Comparison of ENCODE assay signal across 15 cellular contexts in the genomic region with DNA sequence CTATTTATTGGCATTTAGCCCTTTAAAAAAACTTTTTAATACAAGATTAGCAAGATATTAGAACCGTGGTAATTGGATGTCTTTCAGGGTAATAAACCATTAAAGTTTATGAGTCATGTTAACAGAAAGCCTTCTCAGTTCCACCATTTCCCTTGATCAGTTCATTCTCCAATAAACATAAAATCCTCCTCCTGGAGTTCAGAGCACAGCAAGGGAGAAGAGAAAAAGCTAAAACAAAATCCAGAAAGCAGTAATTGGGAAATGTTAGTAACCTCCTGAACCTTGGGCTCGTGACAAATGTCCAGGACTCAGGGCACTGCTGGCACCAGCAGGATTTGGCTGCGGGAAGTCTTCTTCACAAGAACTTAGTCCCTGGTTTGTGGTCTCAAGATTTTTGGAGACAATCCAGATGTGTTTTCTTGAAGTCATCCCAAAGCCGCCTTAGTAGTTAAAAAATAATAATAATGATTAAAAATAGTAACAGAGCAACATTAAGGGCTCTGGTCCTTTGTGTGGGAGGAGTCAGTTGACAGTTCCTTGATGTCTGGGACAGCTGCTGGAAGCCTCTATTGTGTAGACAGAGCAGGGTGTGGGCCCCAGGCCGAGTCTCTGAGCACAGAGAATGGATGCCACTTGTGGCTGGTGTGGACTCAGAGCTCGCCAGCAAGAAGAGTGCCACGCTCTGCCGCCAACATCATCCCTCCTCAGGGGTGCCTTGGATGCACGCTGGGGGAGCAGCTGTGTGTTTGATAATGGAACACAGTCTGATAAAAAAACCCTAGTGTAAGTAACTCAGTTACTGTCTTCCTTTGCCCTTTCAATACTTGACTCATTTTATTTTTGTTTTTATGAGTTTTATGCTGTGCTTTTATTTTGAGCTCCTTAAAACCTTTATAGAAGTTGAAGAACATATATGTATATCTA. TPM values are rescaled to one million over a fixed set of nuclear protein-coding genes. Genes with fewer than 3 reads are reported as not detected.
A peak's percentile ranks its signal among the peaks of the same experiment; 100 is the strongest.
DNase-seq lines count a peak whose midpoint lies in the region; ATAC-seq and TF ChIP-seq lines count a peak whose summit lies in the region.
"Had no signal": no experiment of that assay in that cellular context is flagged by ENCODE, and none has a peak within 500 bp of the region (broad histone marks: within the 10 kb centered on the region; RNA-seq: fewer than 3 reads in every experiment).

No MANE protein-coding gene starts in this region.

- H3K27me3 ChIP-seq in hepatocyte (no peaks in the 10 kb centered on the region), gastrocnemius medialis (no peaks in the 10 kb centered on the region), upper lobe of left lung (no peaks in the 10 kb centered on the region)
- H3K27me3 ChIP-seq: esophagus muscularis mucosa, transverse colon had no signal

- WGBS in hepatocyte (ENCODE audit: low lambda C conversion rate, missing lambda C conversion rate) = 68% methylated on average over 9 of the region's 9 CpGs
- 63 to 70% methylated on average over 9 of the region's 9 CpGs for WGBS in upper lobe of left lung, 2 donors

- H3K4me1 ChIP-seq in hepatocyte (ENCODE audit: insufficient read depth) (no peaks in the 10 kb centered on the region), gastrocnemius medialis (peaks cover 26 to 28% of the 10 kb centered on the region in 2 donors), upper lobe of left lung (peaks cover 0 to 3% (median 0%) of the 10 kb centered on the region in 4 donors)

- intact Hi-C loops in gastrocnemius medialis (cut with DNase I; ENCODE audit: low total_unique reads) = no loop called here

- in situ Hi-C loops in gastrocnemius medialis (cut with MboI; ENCODE audit: low sequenced_read_pairs in 4 of 4) = no loop called here

- TF ChIP-seq EP300 in upper lobe of left lung (IDR thresholded peaks at IDR 0.05) = no peak

- H4K20me1 ChIP-seq in hepatocyte (ENCODE audit: insufficient read depth, poor library complexity, severe bottlenecking) = no peaks in the 10 kb centered on the region

- H3K9me2 ChIP-seq in hepatocyte (replicated peaks; ENCODE audit: insufficient read depth) = no peaks in the 10 kb centered on the region

- no peaks in the 10 kb centered on the region for H3K79me2 ChIP-seq in hepatocyte

- H3K9me3 ChIP-seq in hepatocyte (ENCODE audit: low read depth) = no peaks in the 10 kb centered on the region
- no peaks in the 10 kb centered on the region for H3K9me3 ChIP-seq in gastrocnemius medialis
- H3K9me3 ChIP-seq in upper lobe of left lung = no peaks in the 10 kb centered on the region
- H3K9me3 ChIP-seq: esophagus muscularis mucosa, transverse colon had no signal

- ATAC-seq in gastrocnemius medialis = peak; percentile 74 to 89
- ATAC-seq in upper lobe of left lung (ENCODE audit: low FRiP score in 2 of 2) = no peak

- no peak overlapping the region for H2AFZ ChIP-seq in hepatocyte

- TF ChIP-seq POLR2A in gastrocnemius medialis (IDR thresholded peaks at IDR 0.05) (no peak), upper lobe of left lung (IDR thresholded peaks at IDR 0.05) (no peak)

- H3K36me3 ChIP-seq in hepatocyte (replicated peaks; ENCODE audit: insufficient read depth, low read depth) (no peaks in the 10 kb centered on the region), gastrocnemius medialis (no peaks in the 10 kb centered on the region), upper lobe of left lung (no peaks in the 10 kb centered on the region)
- H3K36me3 ChIP-seq: esophagus muscularis mucosa, transverse colon had no signal

- H3K4me3 ChIP-seq in hepatocyte = no peak overlapping the region
- H3K4me3 ChIP-seq in gastrocnemius medialis = no peak overlapping the region
- H3K4me3 ChIP-seq in upper lobe of left lung = no peak overlapping the region
- H3K4me3 ChIP-seq: esophagus muscularis mucosa, transverse colon had no signal

- DNase-seq in NCI-H146 (lab: John Stamatoyannopoulos, UW) = peak; percentile 14
- no peak for DNase-seq in NCI-H146 treated with DMSO at 0.1 percent for 48 hours (lab: John Stamatoyannopoulos, UW; ENCODE audit: unreplicated experiment)
- peak; percentile 28 for DNase-seq in astrocyte of the hippocampus (ENCODE audit: low read depth, low spot score)
- no peak for DNase-seq in hepatocyte (ENCODE audit: low spot score)
- DNase-seq in gastrocnemius medialis = peak; percentile 45 to 82
- no peak for DNase-seq in NCI-H187 treated with DMSO at 0.1 percent for 48 hours (lab: John Stamatoyannopoulos, UW)
- no peak for DNase-seq in activated CD4-positive, alpha-beta T cell treated with anti-CD3 and anti-CD28 coated beads for 48 hours
- DNase-seq in upper lobe of left lung = no peak
- DNase-seq: activated CD4-positive, alpha-beta T cell treated with anti-CD3 and anti-CD28 coated beads, Interleukin-2, amount 10 ng/mL, durations not matched to agents 7 days and 5 days; HCEC 1CT; KBM-7; naive B cell; NCI-H2081; transverse colon had no signal

- TF ChIP-seq CTCF in hepatocyte (IDR thresholded peaks at IDR 0.05; ENCODE audit: poor library complexity) = no peak
- TF ChIP-seq CTCF in gastrocnemius medialis (IDR thresholded peaks at IDR 0.05 in 4 of 5, conservative IDR thresholded peaks at IDR 0.05 in 1 of 5) = no peak
- TF ChIP-seq CTCF in upper lobe of left lung (IDR thresholded peaks at IDR 0.05) = no peak

- no peak overlapping the region for H3K4me2 ChIP-seq in hepatocyte

- H3K27ac ChIP-seq in hepatocyte (peak overlapping the region; percentile 17), gastrocnemius medialis (peak overlapping the region; percentile 76 to 84 (median 82)), upper lobe of left lung (no peak overlapping the region)
- H3K27ac ChIP-seq: esophagus muscularis mucosa, transverse colon had no signal

RNA-seq across cellular contexts. Expression of a gene that starts 43.5 kb away (rescaled TPM):
- total RNA-seq in hepatocyte (28.2 and 38.7 TPM in 2 replicates), gastrocnemius medialis (10 to 100 TPM; 12.1 to 18.7 (median 16.1) TPM), upper lobe of left lung (10 to 100 TPM; 26.6 to 65.9 (median 41.0) TPM)
- 49.3 and 65.3 TPM in 2 replicates for polyA plus RNA-seq in hepatocyte

Comparison
In these comparisons a context has a peak if more than half of its experiments do, and no peak if none do; other contexts are left out.
1. DNase-seq: peak in NCI-H146 (single experiment), astrocyte of the hippocampus (single experiment) and gastrocnemius medialis (2 of 2); none in NCI-H146 treated with DMSO at 0.1 percent for 48 hours (single experiment), hepatocyte (single experiment), NCI-H187 treated with DMSO at 0.1 percent for 48 hours (single experiment), activated CD4-positive, alpha-beta T cell treated with anti-CD3 and anti-CD28 coated beads for 48 hours (single experiment) and upper lobe of left lung (0 of 2).
2. H3K27ac ChIP-seq: peak in hepatocyte (single experiment) and gastrocnemius medialis (4 of 4); none in upper lobe of left lung (0 of 4).
3. ATAC-seq: peak in gastrocnemius medialis (2 of 2); none in upper lobe of left lung (0 of 2).